In the genomic region with DNA sequence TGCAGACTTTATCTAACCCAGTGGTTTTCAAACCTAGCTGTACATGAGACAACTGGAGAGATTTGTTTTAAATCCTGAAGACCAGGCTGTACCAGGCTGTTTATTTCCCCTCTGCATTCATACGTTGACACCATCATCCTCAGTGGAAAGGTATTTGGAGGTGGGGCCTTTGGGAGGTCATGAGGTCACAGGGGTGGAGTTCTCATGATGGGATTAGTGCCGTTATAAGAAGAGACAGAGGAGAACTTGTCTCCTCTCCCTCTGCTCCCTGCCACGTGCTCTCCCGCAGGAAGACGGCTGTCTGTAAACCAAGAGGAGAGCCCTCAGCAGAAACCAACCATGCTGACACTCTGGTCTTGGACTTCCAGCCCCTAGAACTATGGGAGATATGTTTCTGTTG, we compare ENCODE assay signal across 23 cellular contexts.
DNase-seq lines count a peak whose midpoint lies in the region; ATAC-seq, FAIRE-seq and TF ChIP-seq lines count a peak whose summit lies in the region.
"Had no signal": no experiment of that assay in that cellular context is flagged by ENCODE, and none has a peak within 500 bp of the region (broad histone marks: within the 10 kb centered on the region; RNA-seq: fewer than 3 reads in every experiment).

No MANE protein-coding gene starts in this region.

- H3K27me3 ChIP-seq in K562 (ENCODE audit: control insufficient read depth in 2 of 2, insufficient read depth in 2 of 2, low read length in 2 of 2) (peaks cover 27 to 42% of the 10 kb centered on the region in 2 experiments), neural progenitor cell (no peaks in the 10 kb centered on the region), smooth muscle cell (ENCODE audit: low read depth) (no peaks in the 10 kb centered on the region)
- H3K27me3 ChIP-seq: BLaER1 treated with 17β-estradiol and CSF1 and Interleukin-3, amounts not matched to agents 10 nM and 100 nM had no signal

- H3K4me1 Mint-ChIP-seq in neural progenitor cell, result no peaks in the 10 kb centered on the region
- H3K4me1 Mint-ChIP-seq: B cell had no signal

- peaks cover 5% of the 10 kb centered on the region; the same call in 1 of the 2 replicates for H3K9me3 ChIP-seq in K562 (replicated peaks; ENCODE audit: control insufficient read depth, insufficient read depth, low read depth, low read length)
- H3K9me3 ChIP-seq in neural progenitor cell (ENCODE audit: low read depth), result no peaks in the 10 kb centered on the region
- H3K9me3 ChIP-seq in smooth muscle cell (replicated peaks; ENCODE audit: low read depth), result no peaks in the 10 kb centered on the region
- H3K9me3 ChIP-seq: Caco-2 had no signal

- H3K27ac ChIP-seq in K562 (ENCODE audit: extremely low read depth, low read depth, low read length) (no peak overlapping the region), neural progenitor cell (no peak overlapping the region), smooth muscle cell (ENCODE audit: low read depth) (no peak overlapping the region)
- H3K27ac ChIP-seq: 22Rv1; A549; BLaER1 treated with 17β-estradiol and CSF1 and Interleukin-3, amounts not matched to agents 10 nM and 100 nM; C4-2B had no signal

- in situ Hi-C loops in K562 (cut with MboI), result no loop called here

- no peaks in the 10 kb centered on the region for H3K36me3 ChIP-seq in K562 (ENCODE audit: control insufficient read depth, insufficient read depth, low read length)
- no peaks in the 10 kb centered on the region for H3K36me3 ChIP-seq in neural progenitor cell
- H3K36me3 ChIP-seq in smooth muscle cell (ENCODE audit: low read depth), result no peaks in the 10 kb centered on the region

- POLR2A ChIA-PET in K562 (lab: Yijun Ruan, JAX), result interaction anchor here (0.7 kb wide), 1 partner anchor 980 kb away, joined by 4 read pairs; no protein-coding TSS in a partner anchor

- DNase-seq in activated CD8-positive, alpha-beta memory T cell treated with anti-CD3 and anti-CD28 coated beads for 24 hours, result peak; percentile 15
- DNase-seq in activated CD8-positive, alpha-beta memory T cell treated with anti-CD3 and anti-CD28 coated beads, Interleukin-2, amount 50 U/mL, for 4 hours, result no peak
- DNase-seq in K562 (ENCODE audit: extremely low read depth in 1 of 4, low spot score in 3 of 4) (peak in 1 of 4 experiments; percentile 40), neural progenitor cell (ENCODE audit: low spot score) (no peak), amniotic stem cell (lab: John Stamatoyannopoulos, UW) (no peak), smooth muscle cell (lab: John Stamatoyannopoulos, UW; ENCODE audit: unreplicated experiment) (no peak)
- DNase-seq: AML-193; Caco-2; Calu3; CD4-positive, alpha-beta T cell; CD8-positive, alpha-beta T cell; DMS79 treated with DMSO at 0.1 percent for 48 hours; GF-D8 had no signal

- TF ChIP-seq POLR2A in K562 (conservative IDR thresholded peaks at IDR 0.05), result no peak

- no peak overlapping the region for H3K4me3 Mint-ChIP-seq in neural progenitor cell
- H3K4me3 Mint-ChIP-seq: B cell; CD4-positive, alpha-beta T cell; CD8-positive, alpha-beta T cell had no signal

- H3K9ac ChIP-seq in K562 (ENCODE audit: insufficient read depth in 1 of 2, low read depth in 2 of 2, low read length in 2 of 2) (no peak overlapping the region), neural progenitor cell (no peak overlapping the region), smooth muscle cell (ENCODE audit: low read depth) (no peak overlapping the region)
- H3K9ac ChIP-seq: BLaER1 treated with 17β-estradiol and CSF1 and Interleukin-3, amounts not matched to agents 10 nM and 100 nM had no signal

- TF ChIP-seq RAD21 in K562 (CRISPR knock-in tag; conservative IDR thresholded peaks at IDR 0.05 in 1 of 2, IDR thresholded peaks at IDR 0.05 in 1 of 2), result no peak

- H3K9me1 ChIP-seq in K562 (ENCODE audit: control insufficient read depth, insufficient read depth, low read length), result no peaks in the 10 kb centered on the region

- H3K27ac Mint-ChIP-seq in neural progenitor cell, result peak overlapping the region; percentile 37
- H3K27ac Mint-ChIP-seq: B cell; CD4-positive, alpha-beta T cell; CD8-positive, alpha-beta T cell had no signal

- BruUV-seq in K562 (replicated peaks; lab: Mats Ljungman, UMichigan), result no TSS peak

- H3K4me2 ChIP-seq in K562 (ENCODE audit: insufficient read depth, low read length) (no peak overlapping the region), neural progenitor cell (no peak overlapping the region), smooth muscle cell (no peak overlapping the region)
- H3K4me2 ChIP-seq: A549; BLaER1 treated with 17β-estradiol and CSF1 and Interleukin-3, amounts not matched to agents 10 nM and 100 nM had no signal

- TF ChIP-seq CTCF in K562 (IDR thresholded peaks at IDR 0.05 in 2 of 3, conservative IDR thresholded peaks at IDR 0.05 in 1 of 3; ENCODE audit: insufficient read depth in 2 of 3, low read depth in 1 of 3, low read length in 3 of 3) (no peak), neural progenitor cell (IDR thresholded peaks at IDR 0.05) (no peak), smooth muscle cell (IDR thresholded peaks at IDR 0.05; ENCODE audit: borderline replicate concordance, insufficient read depth, poor library complexity, severe bottlenecking) (no peak)

- CTCF ChIA-PET in K562 (lab: Yijun Ruan, JAX; ENCODE audit: low intra/inter-chr PET ratio), result no interaction called here

- peak; percentile 66 for ATAC-seq in K562
- no peak for ATAC-seq in GM21360 (IDR thresholded peaks at IDR 0.05; ENCODE audit: unreplicated experiment)
- ATAC-seq: CD8-positive, alpha-beta T cell had no signal

- H4K20me1 ChIP-seq in K562 (replicated peaks; ENCODE audit: control insufficient read depth, insufficient read depth, low read length) (no peaks in the 10 kb centered on the region), neural progenitor cell (ENCODE audit: low read depth) (no peaks in the 10 kb centered on the region), smooth muscle cell (ENCODE audit: low read depth) (no peaks in the 10 kb centered on the region)
- H4K20me1 ChIP-seq: BLaER1 treated with 17β-estradiol and CSF1 and Interleukin-3, amounts not matched to agents 10 nM and 100 nM had no signal

- peaks cover 2% of the 10 kb centered on the region for H3K27me3 Mint-ChIP-seq in neural progenitor cell (ENCODE audit: insufficient read depth, low read depth)
- H3K27me3 Mint-ChIP-seq: CD4-positive, alpha-beta T cell had no signal

- peaks cover 14% of the 10 kb centered on the region for H3K9me3 Mint-ChIP-seq in neural progenitor cell
- H3K9me3 Mint-ChIP-seq: CD8-positive, alpha-beta T cell had no signal

- no peaks in the 10 kb centered on the region for H3K36me3 Mint-ChIP-seq in neural progenitor cell
- H3K36me3 Mint-ChIP-seq: CD8-positive, alpha-beta T cell had no signal

- H3F3A ChIP-seq in neural progenitor cell (ENCODE audit: low read depth) (no peaks in the 10 kb centered on the region), smooth muscle cell (ENCODE audit: low read depth) (no peaks in the 10 kb centered on the region)

- 2% methylated on average over 5 of the region's 5 CpGs for WGBS in K562 (ENCODE audit: insufficient coverage, low coverage, missing lambda C conversion rate)
- WGBS in smooth muscle cell (ENCODE audit: low lambda C conversion rate), result 87% methylated on average over 5 of the region's 5 CpGs

- peak; percentile 49 for FAIRE-seq in K562 (lab: Jason Lieb, UNC)
- FAIRE-seq: A549, D721Med, G401.6, GM12891, GM19239 had no signal

- H2AFZ ChIP-seq in K562 (ENCODE audit: low read depth, low read length) (peak overlapping the region; percentile 71), neural progenitor cell (replicated peaks) (no peak overlapping the region), smooth muscle cell (ENCODE audit: low read depth) (no peak overlapping the region)

- intact Hi-C loops in K562 (cut with micrococcal nuclease), result no loop called here

- TF ChIP-seq EP300 in K562 (IDR thresholded peaks at IDR 0.05; ENCODE audit: low read length), result no peak

- no peaks in the 10 kb centered on the region for H3K79me2 ChIP-seq in K562 (ENCODE audit: control insufficient read depth, insufficient read depth, low read length)
- H3K79me2 ChIP-seq in neural progenitor cell (ENCODE audit: low read depth), result no peaks in the 10 kb centered on the region
- H3K79me2 ChIP-seq in smooth muscle cell (ENCODE audit: low read depth), result no peaks in the 10 kb centered on the region

- H3K4me3 ChIP-seq in K562, result no peak overlapping the region
- no peak overlapping the region for H3K4me3 ChIP-seq in neural progenitor cell
- no peak overlapping the region for H3K4me3 ChIP-seq in smooth muscle cell
- H3K4me3 ChIP-seq: A549; BLaER1 treated with 17β-estradiol and CSF1 and Interleukin-3, amounts not matched to agents 10 nM and 100 nM had no signal

- H3K4me1 ChIP-seq in K562 (replicated peaks in 1 of 2; ENCODE audit: control insufficient read depth in 2 of 2, insufficient read depth in 2 of 2, low read length in 2 of 2) (peaks cover 0 to 4% of the 10 kb centered on the region in 2 experiments; a peak in 2 of 5 replicates), neural progenitor cell (no peaks in the 10 kb centered on the region), smooth muscle cell (ENCODE audit: low read depth) (no peaks in the 10 kb centered on the region)
- H3K4me1 ChIP-seq: Caco-2 had no signal

TF ChIP-seq in K562, 482 proteins besides CTCF, POLR2A, EP300 and RAD21 (continues in another document):
- TF ChIP-seq DNMT1 (IDR thresholded peaks at IDR 0.05) (no peak), NR2C2 (CRISPR knock-in tag; IDR thresholded peaks at IDR 0.05) (no peak), NR2C2 (tag; IDR thresholded peaks at IDR 0.05) (peak; percentile 27; the same call in 1 of the 2 replicates), L3MBTL2 (IDR thresholded peaks at IDR 0.05) (peak; percentile 61), TEAD1 (CRISPR knock-in tag; IDR thresholded peaks at IDR 0.05) (no peak), CBX2 (IDR thresholded peaks at IDR 0.05; ENCODE audit: insufficient read depth, low read length, poor library complexity, severe bottlenecking) (no peak), NR4A1 (CRISPR knock-in tag; IDR thresholded peaks at IDR 0.05) (no peak), NR4A1 (tag; IDR thresholded peaks at IDR 0.05) (no peak), NR2C1 (IDR thresholded peaks at IDR 0.05) (no peak), NR2C1 (tag; IDR thresholded peaks at IDR 0.05) (0 out of 2 replicates have a peak, but pooled peaks have one; percentile 42), KAT7 (CRISPR knock-in tag; IDR thresholded peaks at IDR 0.05; ENCODE audit: borderline replicate concordance) (no peak)
